Comparison of ENCODE assay signal across 1 cellular context in the genomic region with DNA sequence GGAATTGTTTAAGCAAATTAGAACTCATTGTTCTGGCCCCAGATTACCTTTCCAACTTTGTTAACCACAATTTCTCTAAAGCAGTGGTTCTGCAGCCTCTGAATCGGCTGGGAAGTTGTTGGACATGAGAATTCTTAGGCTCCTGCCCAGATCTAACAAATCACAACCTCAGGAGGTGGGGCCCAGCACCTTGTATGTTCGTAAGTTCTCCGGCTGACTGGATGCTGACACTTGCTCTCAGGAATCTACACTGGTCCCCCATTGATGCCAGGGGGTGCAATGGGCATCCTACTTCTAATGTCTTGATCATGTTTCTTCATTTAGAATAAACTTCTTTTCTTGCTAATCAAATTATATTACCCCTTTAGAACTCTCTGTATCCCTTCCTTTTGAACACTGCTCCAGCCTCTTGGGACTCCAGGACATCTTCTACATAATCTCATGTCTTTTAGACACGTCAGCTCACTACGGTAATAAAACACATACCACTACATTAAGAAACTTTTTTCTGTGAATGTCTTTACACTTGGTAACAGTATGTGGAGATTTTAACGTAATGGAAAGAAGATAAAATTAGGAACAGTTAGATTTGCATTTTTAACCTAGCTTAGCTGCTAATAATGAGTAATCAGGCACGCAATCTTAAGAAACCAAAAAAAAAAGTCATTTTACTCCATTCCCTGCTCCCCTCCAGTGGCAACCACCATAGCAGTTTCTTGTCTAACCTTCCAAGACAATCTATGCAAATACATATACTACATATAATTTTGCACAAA.
A peak's percentile ranks its signal among the peaks of the same experiment; 100 is the strongest.
TF ChIP-seq lines count a peak whose summit lies in the region.

No MANE protein-coding gene starts in this region.

TF ChIP-seq in GM12878, 131 proteins besides CTCF, POLR2A, EP300 and RAD21:
- TF ChIP-seq FOXM1 (IDR thresholded peaks at IDR 0.05; ENCODE audit: low read depth, low read length) (peak; percentile 35; the same call in 1 of the 2 replicates), ZZZ3 (IDR thresholded peaks at IDR 0.05; ENCODE audit: control insufficient read depth, insufficient read length, low read depth) (no peak), ZNF384 (IDR thresholded peaks at IDR 0.05; ENCODE audit: borderline replicate concordance, low read depth, low read length) (peak; percentile 78), NFIC (IDR thresholded peaks at IDR 0.05; ENCODE audit: low read depth, low read length) (peak; percentile 21; the same call in 1 of the 2 replicates), ATF7 (IDR thresholded peaks at IDR 0.05; ENCODE audit: low read depth) (peak; percentile 87), DPF2 (IDR thresholded peaks at IDR 0.05) (no peak), MEF2A (IDR thresholded peaks at IDR 0.05; ENCODE audit: insufficient read depth, low read depth, low read length) (peak; percentile 63; the same call in 1 of the 2 replicates), MTA2 (IDR thresholded peaks at IDR 0.05; ENCODE audit: low read depth) (peak; percentile 81), RUNX3 (IDR thresholded peaks at IDR 0.05; ENCODE audit: low read length) (peak; percentile 28; the same call in 1 of the 2 replicates), IKZF2 (IDR thresholded peaks at IDR 0.05) (peak; percentile 22 to 23; a peak in 2 of 4 replicates), CREM (IDR thresholded peaks at IDR 0.05; ENCODE audit: low read depth) (peak; percentile 53; the same call in 1 of the 2 replicates), BCL11A (IDR thresholded peaks at IDR 0.05; ENCODE audit: low read depth, low read length) (no peak), MEF2B (IDR thresholded peaks at IDR 0.05; ENCODE audit: partially characterized antibody, poor library complexity, severe bottlenecking) (peak; percentile 80), SP1 (IDR thresholded peaks at IDR 0.05; ENCODE audit: low read depth, low read length) (no peak)
- TF ChIP-seq, protein P1, sequence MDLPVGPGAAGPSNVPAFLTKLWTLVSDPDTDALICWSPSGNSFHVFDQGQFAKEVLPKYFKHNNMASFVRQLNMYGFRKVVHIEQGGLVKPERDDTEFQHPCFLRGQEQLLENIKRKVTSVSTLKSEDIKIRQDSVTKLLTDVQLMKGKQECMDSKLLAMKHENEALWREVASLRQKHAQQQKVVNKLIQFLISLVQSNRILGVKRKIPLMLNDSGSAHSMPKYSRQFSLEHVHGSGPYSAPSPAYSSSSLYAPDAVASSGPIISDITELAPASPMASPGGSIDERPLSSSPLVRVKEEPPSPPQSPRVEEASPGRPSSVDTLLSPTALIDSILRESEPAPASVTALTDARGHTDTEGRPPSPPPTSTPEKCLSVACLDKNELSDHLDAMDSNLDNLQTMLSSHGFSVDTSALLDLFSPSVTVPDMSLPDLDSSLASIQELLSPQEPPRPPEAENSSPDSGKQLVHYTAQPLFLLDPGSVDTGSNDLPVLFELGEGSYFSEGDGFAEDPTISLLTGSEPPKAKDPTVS (IDR thresholded peaks at IDR 0.05; ENCODE audit: low read depth, low read length): no peak
- TF ChIP-seq, protein P2, sequence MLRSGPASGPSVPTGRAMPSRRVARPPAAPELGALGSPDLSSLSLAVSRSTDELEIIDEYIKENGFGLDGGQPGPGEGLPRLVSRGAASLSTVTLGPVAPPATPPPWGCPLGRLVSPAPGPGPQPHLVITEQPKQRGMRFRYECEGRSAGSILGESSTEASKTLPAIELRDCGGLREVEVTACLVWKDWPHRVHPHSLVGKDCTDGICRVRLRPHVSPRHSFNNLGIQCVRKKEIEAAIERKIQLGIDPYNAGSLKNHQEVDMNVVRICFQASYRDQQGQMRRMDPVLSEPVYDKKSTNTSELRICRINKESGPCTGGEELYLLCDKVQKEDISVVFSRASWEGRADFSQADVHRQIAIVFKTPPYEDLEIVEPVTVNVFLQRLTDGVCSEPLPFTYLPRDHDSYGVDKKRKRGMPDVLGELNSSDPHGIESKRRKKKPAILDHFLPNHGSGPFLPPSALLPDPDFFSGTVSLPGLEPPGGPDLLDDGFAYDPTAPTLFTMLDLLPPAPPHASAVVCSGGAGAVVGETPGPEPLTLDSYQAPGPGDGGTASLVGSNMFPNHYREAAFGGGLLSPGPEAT (IDR thresholded peaks at IDR 0.05; ENCODE audit: low read depth): peak; percentile 22; the same call in 1 of the 2 replicates
- TF ChIP-seq, protein P3, sequence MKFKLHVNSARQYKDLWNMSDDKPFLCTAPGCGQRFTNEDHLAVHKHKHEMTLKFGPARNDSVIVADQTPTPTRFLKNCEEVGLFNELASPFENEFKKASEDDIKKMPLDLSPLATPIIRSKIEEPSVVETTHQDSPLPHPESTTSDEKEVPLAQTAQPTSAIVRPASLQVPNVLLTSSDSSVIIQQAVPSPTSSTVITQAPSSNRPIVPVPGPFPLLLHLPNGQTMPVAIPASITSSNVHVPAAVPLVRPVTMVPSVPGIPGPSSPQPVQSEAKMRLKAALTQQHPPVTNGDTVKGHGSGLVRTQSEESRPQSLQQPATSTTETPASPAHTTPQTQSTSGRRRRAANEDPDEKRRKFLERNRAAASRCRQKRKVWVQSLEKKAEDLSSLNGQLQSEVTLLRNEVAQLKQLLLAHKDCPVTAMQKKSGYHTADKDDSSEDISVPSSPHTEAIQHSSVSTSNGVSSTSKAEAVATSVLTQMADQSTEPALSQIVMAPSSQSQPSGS (IDR thresholded peaks at IDR 0.05; ENCODE audit: low read length): peak; percentile 51; the same call in 1 of the 2 replicates
